Comparison of ENCODE assay signal across 16 cellular contexts in the genomic region with DNA sequence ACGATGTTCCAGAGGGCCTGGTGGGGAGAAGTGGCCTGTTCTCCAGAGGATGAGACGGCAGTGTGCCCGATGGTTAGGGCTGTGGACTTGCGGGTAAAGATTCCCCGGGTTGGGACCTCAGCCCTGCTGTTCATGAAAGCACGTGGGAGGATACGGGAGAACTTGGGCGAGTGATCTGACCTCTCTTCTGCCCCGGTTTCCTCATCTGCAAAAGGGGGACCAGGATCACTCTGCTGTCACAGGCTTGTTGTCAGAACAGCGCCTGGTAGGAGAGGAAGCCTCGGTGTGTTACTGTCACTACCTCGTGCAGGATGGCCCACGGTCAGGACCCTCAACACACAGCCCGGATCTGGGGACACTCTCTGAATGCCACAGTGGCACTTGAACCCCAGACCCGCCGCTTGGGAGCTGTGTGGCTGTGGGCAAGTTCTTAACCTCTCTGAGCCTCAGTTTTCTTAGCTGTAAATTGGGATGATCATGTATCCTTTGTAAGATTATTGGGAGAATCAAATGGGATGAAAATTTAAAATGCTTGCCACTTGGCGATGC.
"Had no signal": no experiment of that assay in that cellular context is flagged by ENCODE, and none has a peak within 500 bp of the region (broad histone marks: within the 10 kb centered on the region; RNA-seq: fewer than 3 reads in every experiment).

No MANE protein-coding gene starts in this region.

- H3K9me3 Mint-ChIP-seq: central memory CD8-positive, alpha-beta T cell; naive thymus-derived CD8-positive, alpha-beta T cell had no signal

- H3K9me3 ChIP-seq: mucosa of descending colon, stomach had no signal

- H3K36me3 ChIP-seq: stomach had no signal

- H3K27me3 Mint-ChIP-seq: naive thymus-derived CD8-positive, alpha-beta T cell had no signal

- H3K4me3 Mint-ChIP-seq: central memory CD8-positive, alpha-beta T cell had no signal

- H3K27me3 ChIP-seq: foreskin keratinocyte, hepatocyte, stomach had no signal

- H3K27ac ChIP-seq: foreskin keratinocyte, hepatocyte, stomach had no signal

- H3K4me1 Mint-ChIP-seq: central memory CD8-positive, alpha-beta T cell had no signal

- H3K4me3 ChIP-seq: hepatocyte, mucosa of descending colon, stomach had no signal

- H3K4me1 ChIP-seq: foreskin keratinocyte, stomach had no signal

- DNase-seq: effector memory CD4-positive, alpha-beta T cell; erythroblast; foreskin keratinocyte; left colon; mammary epithelial cell; mucosa of descending colon; naive thymus-derived CD8-positive, alpha-beta T cell; occipital lobe; stimulated activated CD4-positive, alpha-beta T cell treated with anti-CD3 and anti-CD28 coated beads, Interleukin-2, amount 100 ng/mL, for 24 hours; stimulated activated CD4-positive, alpha-beta T cell treated with anti-CD3 and anti-CD28 coated beads, Interleukin-4, amount 100 ng/mL, for 4 hours; stimulated activated naive CD4-positive, alpha-beta T cell; stomach; substantia nigra; trophoblast cell had no signal

- ATAC-seq: foreskin keratinocyte; left colon; mucosa of descending colon; naive thymus-derived CD8-positive, alpha-beta T cell had no signal
